Comparison of ENCODE assay signal across 12 cellular contexts in genomic region chr1:68331117-68331865, GRCh38.
DNase-seq lines count a peak whose midpoint lies in the region; ATAC-seq and TF ChIP-seq lines count a peak whose summit lies in the region.
"Had no signal": no experiment of that assay in that cellular context is flagged by ENCODE, and none has a peak within 500 bp of the region (broad histone marks: within the 10 kb centered on the region; RNA-seq: fewer than 3 reads in every experiment).

No MANE protein-coding gene starts in this region.

- no TSS peak for BruUV-seq in Caco-2 (replicated peaks; lab: Mats Ljungman, UMichigan)

- CTCF ChIA-PET in HEK293 (lab: Yijun Ruan, JAX), result interaction anchor here (0.7 to 2.4 kb wide), 5 partner anchors 11 to 215 kb away, joined by 4 to 9 read pairs (median 9); no protein-coding TSS in a partner anchor
- CTCF ChIA-PET in Caco-2 (lab: Charles Lee), result interaction anchor here (0.7 kb wide), 1 partner anchor 10 kb away, joined by 3 read pairs; no protein-coding TSS in a partner anchor

- no peak overlapping the region for H3K27ac Mint-ChIP-seq in Caco-2 (ENCODE audit: unreplicated experiment)
- H3K27ac Mint-ChIP-seq: activated B cell treated with CpG ODN at 0.5 μM for 24 hours, immature natural killer cell had no signal

- intact Hi-C loops in Caco-2 (cut with micrococcal nuclease; ENCODE audit: unreplicated experiment), result no loop called here

- H3K36me3 Mint-ChIP-seq in Caco-2 (ENCODE audit: insufficient read depth, unreplicated experiment), result no peaks in the 10 kb centered on the region
- H3K36me3 Mint-ChIP-seq: immature natural killer cell had no signal

- ATAC-seq in SK-N-SH treated with all-trans-retinoic acid at 6 μM for 48 hours (peak; percentile 57), HG02885 (IDR thresholded peaks at IDR 0.05; ENCODE audit: poor library complexity, unreplicated experiment) (no peak), GM21529 (IDR thresholded peaks at IDR 0.05; ENCODE audit: unreplicated experiment) (no peak)

- no peaks in the 10 kb centered on the region for H3K4me1 Mint-ChIP-seq in Caco-2 (ENCODE audit: low read depth, unreplicated experiment)
- H3K4me1 Mint-ChIP-seq: activated B cell treated with CpG ODN at 0.5 μM for 24 hours, immature natural killer cell had no signal

- H3K4me3 ChIP-seq in HEK293 (ENCODE audit: low read depth, low read length) (no peak overlapping the region), Caco-2 (ENCODE audit: low read depth, low read length) (no peak overlapping the region)
- H3K4me3 ChIP-seq: dorsolateral prefrontal cortex, suprapubic skin had no signal

- TF ChIP-seq CTCF in HEK293 (tag by site-specific recombination; IDR thresholded peaks at IDR 0.05) (no peak), Caco-2 (IDR thresholded peaks at IDR 0.05; ENCODE audit: insufficient read depth in 1 of 2, low read depth in 1 of 2, low read length in 1 of 2, severe bottlenecking in 1 of 2, unreplicated experiment in 1 of 2) (no peak)

- DNase-seq in AG08396 (ENCODE audit: low spot score) (peak; percentile 64), foreskin melanocyte (peak; percentile 69), T-helper 2 cell (no peak), Caco-2 (no peak)
- DNase-seq: activated B cell treated with CpG ODN at 0.5 μM for 24 hours, dorsolateral prefrontal cortex, immature natural killer cell had no signal

- POLR2A ChIA-PET in HEK293 (lab: Yijun Ruan, JAX) (no interaction called here), Caco-2 (lab: Charles Lee) (no interaction called here)

- H3K9me3 Mint-ChIP-seq in Caco-2 (ENCODE audit: unreplicated experiment), result no peaks in the 10 kb centered on the region
- H3K9me3 Mint-ChIP-seq: activated B cell treated with CpG ODN at 0.5 μM for 24 hours had no signal

- H3K4me1 ChIP-seq in HEK293 (ENCODE audit: control insufficient read depth, insufficient read depth, low read length) (peaks cover 3% of the 10 kb centered on the region; the same call in 1 of the 2 replicates), Caco-2 (no peaks in the 10 kb centered on the region)

- no peak overlapping the region for H3K27ac ChIP-seq in HEK293 (ENCODE audit: extremely low read depth, low read depth, low read length)
- H3K27ac ChIP-seq: dorsolateral prefrontal cortex, suprapubic skin had no signal

- H3K36me3 ChIP-seq in HEK293 (ENCODE audit: control insufficient read depth in 2 of 2, insufficient read depth in 1 of 2, low read length in 2 of 2) (no peaks in the 10 kb centered on the region), Caco-2 (ENCODE audit: control insufficient read depth, insufficient read depth, low read length) (no peaks in the 10 kb centered on the region)
- H3K36me3 ChIP-seq: suprapubic skin had no signal

- H3K27me3 ChIP-seq in Caco-2 (replicated peaks; ENCODE audit: control insufficient read depth, insufficient read depth, low read length), result no peaks in the 10 kb centered on the region
- H3K27me3 ChIP-seq: dorsolateral prefrontal cortex, suprapubic skin had no signal

- H3K9me3 ChIP-seq in HEK293 (ENCODE audit: control insufficient read depth, insufficient read depth, low read depth, low read length), result no peaks in the 10 kb centered on the region
- no peaks in the 10 kb centered on the region for H3K9me3 ChIP-seq in Caco-2
- H3K9me3 ChIP-seq: suprapubic skin had no signal

- no peak overlapping the region for H3K4me3 Mint-ChIP-seq in Caco-2 (ENCODE audit: unreplicated experiment)
- H3K4me3 Mint-ChIP-seq: activated B cell treated with CpG ODN at 0.5 μM for 24 hours, immature natural killer cell had no signal

- peaks cover 7% of the 10 kb centered on the region for H3K27me3 Mint-ChIP-seq in Caco-2 (ENCODE audit: insufficient read depth, unreplicated experiment)

TF ChIP-seq in HEK293, 187 proteins besides CTCF, POLR2A, EP300 and RAD21 (continues in another document):
- no peak for TF ChIP-seq ZNF549 (tag by site-specific recombination; IDR thresholded peaks at IDR 0.05)
- no peak for TF ChIP-seq ZNF529 (tag by site-specific recombination; IDR thresholded peaks at IDR 0.05; ENCODE audit: insufficient replicate concordance)
- TF ChIP-seq ZNF777 (tag by site-specific recombination; IDR thresholded peaks at IDR 0.05; ENCODE audit: borderline replicate concordance), result no peak
- peak; percentile 45 for TF ChIP-seq ZNF518A (tag by site-specific recombination; conservative IDR thresholded peaks at IDR 0.05; ENCODE audit: low read depth)
- no peak for TF ChIP-seq ZNF707 (tag by site-specific recombination; IDR thresholded peaks at IDR 0.05)
- no peak for TF ChIP-seq ZSCAN16 (tag by site-specific recombination; IDR thresholded peaks at IDR 0.05)
- peak; percentile 76 for TF ChIP-seq ZNF184 (tag by site-specific recombination; IDR thresholded peaks at IDR 0.05)

TF ChIP-seq in SK-N-SH treated with all-trans-retinoic acid at 6 μM for 48 hours, 23 proteins besides CTCF, POLR2A, EP300 and RAD21:
- TF ChIP-seq ZNF70 (CRISPR knock-in tag; IDR thresholded peaks at IDR 0.05), result no peak
- no peak for TF ChIP-seq CSRNP3 (CRISPR knock-in tag; IDR thresholded peaks at IDR 0.05)
- TF ChIP-seq TSHZ2 (CRISPR knock-in tag; IDR thresholded peaks at IDR 0.05), result no peak
- TF ChIP-seq ZNF565 (CRISPR knock-in tag; conservative IDR thresholded peaks at IDR 0.05; ENCODE audit: low read depth), result no peak
- no peak for TF ChIP-seq TOX (CRISPR knock-in tag; IDR thresholded peaks at IDR 0.05; ENCODE audit: borderline replicate concordance)
- no peak for TF ChIP-seq GLIS3 (CRISPR knock-in tag; IDR thresholded peaks at IDR 0.05)
- TF ChIP-seq PPARA (CRISPR knock-in tag; IDR thresholded peaks at IDR 0.05; ENCODE audit: borderline replicate concordance), result no peak
- no peak for TF ChIP-seq POU6F1 (CRISPR knock-in tag; IDR thresholded peaks at IDR 0.05; ENCODE audit: borderline replicate concordance, low read depth)
- TF ChIP-seq ARNTL (CRISPR knock-in tag; IDR thresholded peaks at IDR 0.05; ENCODE audit: borderline replicate concordance, low read depth), result no peak

Comparison
In these comparisons a context has a peak if more than half of its experiments do, and no peak if none do; other contexts are left out.
1. DNase-seq: peak in AG08396 (single experiment) and foreskin melanocyte (single experiment); none in T-helper 2 cell (0 of 5) and Caco-2 (0 of 2).